ENCODE assay signal across 8 cellular contexts in the genomic region with DNA sequence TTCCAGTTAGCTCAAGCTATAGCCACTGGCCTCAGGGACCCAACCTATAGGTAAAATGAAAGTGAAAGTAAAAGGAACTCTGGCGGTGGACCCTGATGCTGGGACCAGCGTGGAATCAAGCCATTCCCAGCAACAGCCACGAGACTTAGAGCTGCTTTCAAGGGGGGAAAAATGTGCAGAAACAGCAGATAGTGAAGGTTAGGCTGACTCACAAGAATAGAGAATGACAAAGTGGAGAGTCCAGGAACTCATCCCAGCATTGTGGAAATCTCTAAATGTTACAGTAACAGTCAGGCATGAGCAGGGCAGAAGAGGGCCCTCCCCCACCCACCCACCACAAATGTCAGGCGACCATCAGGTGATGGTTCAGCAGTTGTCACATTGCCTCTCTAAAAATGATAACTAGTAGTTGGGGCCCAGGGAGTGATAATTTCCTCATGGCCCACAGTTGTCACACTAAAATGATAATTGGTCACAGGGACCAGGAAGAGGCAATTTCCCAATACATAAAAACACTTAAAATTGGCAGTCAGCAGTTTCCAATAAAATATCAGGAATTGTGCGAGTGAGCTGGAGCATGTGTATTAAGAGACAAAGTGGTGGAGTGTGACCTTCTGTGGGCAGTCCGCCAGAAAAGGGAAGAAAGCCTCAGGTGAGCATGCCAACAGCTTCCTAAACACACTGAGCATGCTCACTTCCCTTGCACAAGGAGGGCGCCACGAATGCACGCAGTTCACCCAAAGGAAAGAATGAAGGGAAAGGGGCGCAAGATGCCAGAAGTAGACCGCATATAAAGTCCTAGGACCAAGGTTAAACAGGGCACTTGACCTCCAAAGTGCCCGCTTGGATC.
DNase-seq lines count a peak whose midpoint lies in the region; ATAC-seq and TF ChIP-seq lines count a peak whose summit lies in the region.

No MANE protein-coding gene starts in this region.

- no peaks in the 10 kb centered on the region for H3K9me3 ChIP-seq in CD4-positive, alpha-beta memory T cell (ENCODE audit: control insufficient read depth in 1 of 2, low read length in 2 of 2)
- no peaks in the 10 kb centered on the region for H3K9me3 ChIP-seq in stomach

- H3K36me3 ChIP-seq in CD4-positive, alpha-beta memory T cell (ENCODE audit: insufficient read depth, low read length): no peaks in the 10 kb centered on the region
- H3K36me3 ChIP-seq in stomach: no peaks in the 10 kb centered on the region

- 78 to 84% (median 80%) methylated on average over 12 of the region's 12 CpGs for WGBS in stomach, 5 donors

- H3K4me3 Mint-ChIP-seq in CD4-positive, alpha-beta memory T cell: peak overlapping the region; percentile 79 to 91 (median 88)

- peaks cover 18% of the 10 kb centered on the region for H3K4me1 ChIP-seq in CD4-positive, alpha-beta memory T cell (ENCODE audit: insufficient read depth, low read length)
- H3K4me1 ChIP-seq in stomach: peaks cover 0 to 8% (median 0%) of the 10 kb centered on the region in 4 donors

- in situ Hi-C loops in SK-MEL-5 (cut with HindIII; ENCODE audit: low pct_unique_long_range_greater_than_20kb, low sequenced_read_pairs): no loop called here

- H3K27me3 Mint-ChIP-seq in CD4-positive, alpha-beta memory T cell: no peaks in the 10 kb centered on the region

- POLR2A ChIA-PET in CD4-positive, alpha-beta memory T cell (lab: Charles Lee; ENCODE audit: partially characterized antibody): no interaction called here

- CTCF ChIA-PET in CD4-positive, alpha-beta memory T cell (lab: Charles Lee; ENCODE audit: partially characterized antibody): interaction anchor here (0.7 to 1.2 kb wide), 2 partner anchors 21 to 23 kb away, joined by 3 to 5 read pairs; no protein-coding TSS in a partner anchor

- intact Hi-C loops in CD4-positive, alpha-beta memory T cell (cut with micrococcal nuclease): no loop called here
- intact Hi-C loops in stomach (cut with DNase I; ENCODE audit: low total_unique reads): no loop called here

- peaks cover 14 to 28% (median 18%) of the 10 kb centered on the region in 4 donors for H3K4me1 Mint-ChIP-seq in CD4-positive, alpha-beta memory T cell

- no peak overlapping the region for H3K27ac ChIP-seq in CD4-positive, alpha-beta memory T cell (ENCODE audit: low read depth, low read length)
- no peak overlapping the region for H3K27ac ChIP-seq in stomach

- H3K36me3 Mint-ChIP-seq in CD4-positive, alpha-beta memory T cell: no peaks in the 10 kb centered on the region

- ATAC-seq in HG02623 (IDR thresholded peaks at IDR 0.05; ENCODE audit: unreplicated experiment): peak; percentile 34
- ATAC-seq in GM21390 (IDR thresholded peaks at IDR 0.05; ENCODE audit: unreplicated experiment): no peak

- TF ChIP-seq CTCF in fibroblast of mammary gland (conservative IDR thresholded peaks at IDR 0.05; ENCODE audit: control insufficient read depth, insufficient read depth, low read depth, low read length): no peak
- no peak for TF ChIP-seq CTCF in stomach (IDR thresholded peaks at IDR 0.05)

- no peak for TF ChIP-seq POLR2A in stomach (IDR thresholded peaks at IDR 0.05)

- no peaks in the 10 kb centered on the region for H3K27me3 ChIP-seq in CD4-positive, alpha-beta memory T cell (ENCODE audit: insufficient read depth, low read length)
- H3K27me3 ChIP-seq in stomach: no peaks in the 10 kb centered on the region

- peak overlapping the region in 5 of 7 donors; percentile 69 to 89 (median 83) for H3K27ac Mint-ChIP-seq in CD4-positive, alpha-beta memory T cell

- TF ChIP-seq EP300 in stomach (IDR thresholded peaks at IDR 0.05): no peak

- H3K4me3 ChIP-seq in CD4-positive, alpha-beta memory T cell (ENCODE audit: low read length in 2 of 2): peak overlapping the region; percentile 21 to 43
- H3K4me3 ChIP-seq in fibroblast of mammary gland (ENCODE audit: control insufficient read depth, low read depth, low read length): no peak overlapping the region
- peak overlapping the region; percentile 8 to 24 (median 20) for H3K4me3 ChIP-seq in stomach

- peak in 4 of 5 donors; percentile 8 to 15 (median 14) for DNase-seq in CD4-positive, alpha-beta memory T cell
- peak; percentile 57 for DNase-seq in SK-MEL-5 (ENCODE audit: low read depth, low spot score)
- DNase-seq in fibroblast of mammary gland (ENCODE audit: low read depth): peak; percentile 63
- no peak for DNase-seq in stomach
- no peak for DNase-seq in NK-92 (lab: John Stamatoyannopoulos, UW; ENCODE audit: unreplicated experiment)
- no peak for DNase-seq in stimulated activated CD4-positive, alpha-beta T cell treated with anti-CD3 and anti-CD28 coated beads, Interleukin-2, amount 100 ng/mL, for 24 hours

- H3K9me3 Mint-ChIP-seq in CD4-positive, alpha-beta memory T cell: peaks cover 0 to 2% (median 0%) of the 10 kb centered on the region in 8 donors

Comparison
In these comparisons a context has a peak if more than half of its experiments do, and no peak if none do; other contexts are left out.
1. DNase-seq: peak in CD4-positive, alpha-beta memory T cell (4 of 5), SK-MEL-5 (single experiment) and fibroblast of mammary gland (single experiment); none in stomach (single experiment), NK-92 (single experiment) and stimulated activated CD4-positive, alpha-beta T cell treated with anti-CD3 and anti-CD28 coated beads, Interleukin-2, amount 100 ng/mL, for 24 hours (0 of 2).